In genomic region chr2:176001281-176001902, GRCh38 we compare ENCODE assay signal across 8 cellular contexts. TPM values are rescaled to one million over a fixed set of nuclear protein-coding genes. Genes with fewer than 3 reads are reported as not detected.
DNase-seq lines count a peak whose midpoint lies in the region; ATAC-seq and TF ChIP-seq lines count a peak whose summit lies in the region.

No MANE protein-coding gene starts in this region.

- 1 to 2% methylated on average over 21 of the region's 21 CpGs for WGBS in GM23248 (ENCODE audit: low coverage in 1 of 2, low lambda C conversion rate in 2 of 2, missing lambda C conversion rate in 2 of 2), 2 experiments

- H3K27me3 ChIP-seq in GM23248 (replicated peaks; ENCODE audit: insufficient read depth): no peaks in the 10 kb centered on the region
- H3K27me3 ChIP-seq in gastrocnemius medialis: no peaks in the 10 kb centered on the region

- H3K9ac ChIP-seq in GM23248: peak overlapping the region; percentile 83
- peak overlapping the region; percentile 93 for H3K9ac ChIP-seq in SK-N-MC (ENCODE audit: insufficient read length)

- 0 out of 2 replicates have a peak, but pooled peaks cover 11% of the 10 kb centered on the region for H3F3A ChIP-seq in GM23248 (ENCODE audit: insufficient read depth)

- H3K9me3 ChIP-seq in GM23248 (ENCODE audit: low read depth) (no peaks in the 10 kb centered on the region), SK-N-MC (ENCODE audit: low read depth, low read length) (no peaks in the 10 kb centered on the region), gastrocnemius medialis (no peaks in the 10 kb centered on the region)

- H4K20me1 ChIP-seq in GM23248 (ENCODE audit: insufficient read depth): no peaks in the 10 kb centered on the region

- DNase-seq in G401 (ENCODE audit: low spot score) (peak; percentile 61), GM23248 (peak; percentile 83), KBM-7 (peak; percentile 67), SK-N-MC (ENCODE audit: low read depth, low spot score) (no peak), anterior cingulate cortex (lab: John Stamatoyannopoulos, UW) (peak in 38 of 58 donors; percentile 4 to 70 (median 38)), hypothalamus (lab: John Stamatoyannopoulos, UW) (peak in 33 of 51 donors; percentile 4 to 78 (median 37)), gastrocnemius medialis (peak; percentile 29 to 40), T1000 (lab: John Stamatoyannopoulos, UW) (no peak)

- H3K9me2 ChIP-seq in GM23248 (ENCODE audit: insufficient read depth): no peaks in the 10 kb centered on the region

- H3K4me2 ChIP-seq in GM23248 (ENCODE audit: unreplicated experiment): peak overlapping the region; percentile 99

- H3K27ac ChIP-seq in GM23248 (peak overlapping the region; percentile 84), SK-N-MC (peak overlapping the region; percentile 32; the same call in 1 of the 2 replicates), gastrocnemius medialis (peak overlapping the region; percentile 95 to 98 (median 98))

- peak overlapping the region; percentile 100 for H2AFZ ChIP-seq in GM23248

- in situ Hi-C loops in G401 (cut with HindIII; ENCODE audit: low sequenced_read_pairs) (no loop called here), GM23248 (cut with MboI) (no loop called here), KBM-7 (cut with MboI; ENCODE audit: low pct_unique_long_range_greater_than_20kb, low sequenced_read_pairs) (no loop called here), gastrocnemius medialis (cut with MboI; ENCODE audit: low sequenced_read_pairs in 4 of 4) (no loop called here)

- ATAC-seq in gastrocnemius medialis: peak; percentile 51 to 57

- no peak for TF ChIP-seq CTCF in gastrocnemius medialis (IDR thresholded peaks at IDR 0.05 in 4 of 5, conservative IDR thresholded peaks at IDR 0.05 in 1 of 5)

- H3K36me3 ChIP-seq in GM23248 (ENCODE audit: low read depth) (no peaks in the 10 kb centered on the region), SK-N-MC (ENCODE audit: insufficient read depth, low read length) (no peaks in the 10 kb centered on the region), gastrocnemius medialis (no peaks in the 10 kb centered on the region)

- H3K4me1 ChIP-seq in GM23248 (ENCODE audit: insufficient read depth) (peaks cover 18% of the 10 kb centered on the region; the same call in 1 of the 2 replicates), gastrocnemius medialis (peaks cover 39 to 58% of the 10 kb centered on the region in 2 donors)

- intact Hi-C loops in gastrocnemius medialis (cut with DNase I; ENCODE audit: low total_unique reads): loop anchor here (5.0 kb wide), 2 partner anchors 131 to 249 kb away; no protein-coding TSS in a partner anchor

- H3K4me3 ChIP-seq in GM23248: peak overlapping the region; percentile 93
- peak overlapping the region; percentile 96 for H3K4me3 ChIP-seq in SK-N-MC
- peak overlapping the region; percentile 76 to 90 (median 84) for H3K4me3 ChIP-seq in gastrocnemius medialis

- TF ChIP-seq POLR2A in gastrocnemius medialis (IDR thresholded peaks at IDR 0.05): peak in 1 of 2 donors; percentile 26

- H3K79me2 ChIP-seq in GM23248 (ENCODE audit: insufficient read depth): peaks cover 50% of the 10 kb centered on the region

RNA-seq across cellular contexts. Expression of gene LNPK, which starts 0.7 kb away (rescaled TPM):
- total RNA-seq in G401 (2014; rRNA removed; shearing (Covaris generic)): 7.4 and 9.4 TPM in 2 replicates
- 68.3 and 73.1 TPM in 2 replicates for total RNA-seq in GM23248 (2014; rRNA removed; shearing (Covaris generic))
- 66.1 and 67.1 TPM in 2 replicates for polyA plus RNA-seq in GM23248 (2016; fragmentation: Nextera tagmentation; extraction: Ambion mirVana)
- 10 to 100 TPM; 23.0 to 84.4 (median 50.1) TPM for total RNA-seq in gastrocnemius medialis

Comparison
In these comparisons a context has a peak if more than half of its experiments do, and no peak if none do; other contexts are left out.
1. DNase-seq: peak in G401 (single experiment), GM23248 (single experiment), KBM-7 (single experiment), anterior cingulate cortex (38 of 58), hypothalamus (33 of 51) and gastrocnemius medialis (2 of 2); none in SK-N-MC (single experiment) and T1000 (single experiment).
2. H3K27ac ChIP-seq: peak in every context shown above with its lines; median percentile 98 in gastrocnemius medialis; 84 in GM23248; 32 in SK-N-MC.
3. Peak in every context shown above with its lines, with median percentiles within 50 percentile points of each other: H3K4me3 ChIP-seq.